17 cellular contexts compared by ENCODE assay signal in genomic region chr6:38154731-38155130, GRCh38.
A peak's percentile ranks its signal among the peaks of the same experiment; 100 is the strongest.
DNase-seq lines count a peak whose midpoint lies in the region; ATAC-seq and TF ChIP-seq lines count a peak whose summit lies in the region.
"Had no signal": no experiment of that assay in that cellular context is flagged by ENCODE, and none has a peak within 500 bp of the region (broad histone marks: within the 10 kb centered on the region; RNA-seq: fewer than 3 reads in every experiment).

No MANE protein-coding gene starts in this region.

- no peaks in the 10 kb centered on the region for H3K36me3 ChIP-seq in PC-3 (ENCODE audit: low read depth, low read length)
- no peaks in the 10 kb centered on the region for H3K36me3 ChIP-seq in testis (ENCODE audit: low read depth, missing control alignments)
- H3K36me3 ChIP-seq: HAP-1 had no signal

- no peaks in the 10 kb centered on the region for H3K36me3 Mint-ChIP-seq in glutamatergic neuron (ENCODE audit: unreplicated experiment)
- peaks cover 9% of the 10 kb centered on the region for H3K36me3 Mint-ChIP-seq in progenitor cell of endocrine pancreas (ENCODE audit: insufficient read depth)

- intact Hi-C loops in PC-3 (cut with micrococcal nuclease) = loop anchor here (10.0 kb wide), 1 partner anchor 340 kb away; no protein-coding TSS in a partner anchor
- intact Hi-C loops in testis (cut with DNase I; ENCODE audit: low total_unique reads) = loop anchor here (10.0 kb wide), 2 partner anchors 80 to 760 kb away; no protein-coding TSS in a partner anchor

- H3K9me2 ChIP-seq in PC-3 (replicated peaks; ENCODE audit: low read length) = no peaks in the 10 kb centered on the region

- no peak for TF ChIP-seq CTCF in PC-3 (conservative IDR thresholded peaks at IDR 0.05; ENCODE audit: low read depth, low read length)
- TF ChIP-seq CTCF in glutamatergic neuron (IDR thresholded peaks at IDR 0.05; ENCODE audit: partially characterized antibody, unreplicated experiment) = no peak
- no peak for TF ChIP-seq CTCF in progenitor cell of endocrine pancreas (IDR thresholded peaks at IDR 0.05; ENCODE audit: unreplicated experiment)
- no peak for TF ChIP-seq CTCF in testis (IDR thresholded peaks at IDR 0.05)

- peaks cover 21% of the 10 kb centered on the region for H3K9me3 Mint-ChIP-seq in glutamatergic neuron (ENCODE audit: unreplicated experiment)
- no peaks in the 10 kb centered on the region for H3K9me3 Mint-ChIP-seq in progenitor cell of endocrine pancreas (ENCODE audit: low read depth)

- H3K4me1 ChIP-seq in PC-3 (ENCODE audit: insufficient read depth, low read length) (peaks cover 23% of the 10 kb centered on the region), testis (no peaks in the 10 kb centered on the region)
- H3K4me1 ChIP-seq: HAP-1 had no signal

- peaks cover 7% of the 10 kb centered on the region; the same call in 1 of the 2 replicates for H4K20me1 ChIP-seq in PC-3 (ENCODE audit: low read length)

- H3K27me3 ChIP-seq in PC-3 (ENCODE audit: low read length) = no peaks in the 10 kb centered on the region
- no peaks in the 10 kb centered on the region for H3K27me3 ChIP-seq in testis

- no peak overlapping the region for H2AFZ ChIP-seq in PC-3 (ENCODE audit: low read length)

- POLR2A ChIA-PET in PC-3 (lab: Charles Lee; ENCODE audit: unreplicated experiment) = no interaction called here

- no peak overlapping the region for H3K4me3 Mint-ChIP-seq in glutamatergic neuron (ENCODE audit: unreplicated experiment)
- H3K4me3 Mint-ChIP-seq in progenitor cell of endocrine pancreas (ENCODE audit: low read depth) = no peak overlapping the region

- H3K27me3 Mint-ChIP-seq in glutamatergic neuron (ENCODE audit: unreplicated experiment) = peaks cover 4% of the 10 kb centered on the region
- no peaks in the 10 kb centered on the region for H3K27me3 Mint-ChIP-seq in progenitor cell of endocrine pancreas

- H3K9me3 ChIP-seq in PC-3 (ENCODE audit: low read length) (no peaks in the 10 kb centered on the region), testis (no peaks in the 10 kb centered on the region)
- H3K9me3 ChIP-seq: HAP-1, thoracic aorta had no signal

- no peaks in the 10 kb centered on the region for H3K79me2 ChIP-seq in PC-3 (ENCODE audit: low read length)

- H3K4me2 ChIP-seq in PC-3 (ENCODE audit: low read length) = no peak overlapping the region

- H3K4me1 Mint-ChIP-seq in glutamatergic neuron (ENCODE audit: low read depth, unreplicated experiment) (peaks cover 31% of the 10 kb centered on the region), progenitor cell of endocrine pancreas (ENCODE audit: low read depth) (no peaks in the 10 kb centered on the region)

- no peak overlapping the region for H3K4me3 ChIP-seq in PC-3 (ENCODE audit: low read length)
- H3K4me3 ChIP-seq in testis = no peak overlapping the region
- H3K4me3 ChIP-seq: HAP-1, skin epidermis, thoracic aorta had no signal

- H3K9ac ChIP-seq in PC-3 (ENCODE audit: low read length) = no peak overlapping the region

- H3K27ac ChIP-seq in PC-3 (ENCODE audit: low read length) = peak overlapping the region; percentile 73; the same call in 1 of the 2 replicates
- H3K27ac ChIP-seq in testis = no peak overlapping the region
- H3K27ac ChIP-seq: thoracic aorta had no signal

- H3K27ac Mint-ChIP-seq in glutamatergic neuron (ENCODE audit: unreplicated experiment) (peak overlapping the region; percentile 39), progenitor cell of endocrine pancreas (peak overlapping the region; percentile 44)

- WGBS in testis, 2 donors = 84 to 91% methylated on average over 8 of the region's 8 CpGs

- CTCF ChIA-PET in PC-3 (lab: Charles Lee) = no interaction called here

- no peaks in the 10 kb centered on the region for H3F3A ChIP-seq in PC-3 (ENCODE audit: low read length, unreplicated experiment)

- no peak for ATAC-seq in PC-3

- peak; percentile 21 for DNase-seq in activated CD4-positive, CD25-positive, alpha-beta regulatory T cell treated with anti-CD3 and anti-CD28 coated beads, Interleukin-2, amount 50 U/mL, for 72 hours
- no peak for DNase-seq in activated CD4-positive, CD25-positive, alpha-beta regulatory T cell (lab: John Stamatoyannopoulos, UW)
- DNase-seq in PC-3 (no peak), glutamatergic neuron (no peak), progenitor cell of endocrine pancreas (ENCODE audit: low spot score, unreplicated experiment) (no peak), testis (no peak), HK-2 (ENCODE audit: unreplicated experiment) (no peak), cerebellum (ENCODE audit: low spot score) (no peak)
- DNase-seq: activated gamma-delta T cell; anterior cingulate cortex; C1 segment of cervical spinal cord; foreskin melanocyte; NCI-H226; stimulated activated CD4-positive, alpha-beta T cell treated with anti-CD3 and anti-CD28 coated beads, Interleukin-4, amount 100 ng/mL, for 24 hours had no signal

- TF ChIP-seq POLR2A in testis (IDR thresholded peaks at IDR 0.05) = no peak

- no TSS peak for BruUV-seq in PC-3 (replicated peaks; lab: Mats Ljungman, UMichigan)
